23 cellular contexts compared by ENCODE assay signal in genomic region chr11:69257838-69258658, GRCh38. TPM values are rescaled to one million over a fixed set of nuclear protein-coding genes. Genes with fewer than 3 reads are reported as not detected.
DNase-seq lines count a peak whose midpoint lies in the region; ATAC-seq, FAIRE-seq and TF ChIP-seq lines count a peak whose summit lies in the region.
"Had no signal": no experiment of that assay in that cellular context is flagged by ENCODE, and none has a peak within 500 bp of the region (broad histone marks: within the 10 kb centered on the region; RNA-seq: fewer than 3 reads in every experiment).

No MANE protein-coding gene starts in this region.

- H4K8ac ChIP-seq in H1 (ENCODE audit: extremely low read depth, insufficient read depth, low read length): no peak overlapping the region

- intact Hi-C loops in spleen (cut with DNase I; ENCODE audit: low total_unique reads): no loop called here

- H2BK12ac ChIP-seq in H1 (ENCODE audit: low read depth, low read length): peak overlapping the region; percentile 99

- no peak for TF ChIP-seq RAD21 in H1 (IDR thresholded peaks at IDR 0.05 in 1 of 2, conservative IDR thresholded peaks at IDR 0.05 in 1 of 2; ENCODE audit: low read depth in 2 of 2, low read length in 2 of 2)

- H2BK20ac ChIP-seq in H1 (ENCODE audit: low read length): peak overlapping the region; percentile 49

- H3K4me1 Mint-ChIP-seq in GM23338: peaks cover 18% of the 10 kb centered on the region
- H3K4me1 Mint-ChIP-seq: activated CD8-positive, alpha-beta memory T cell treated with anti-CD3 and anti-CD28 coated beads, Interleukin-2, amount 10 ng/mL, durations not matched to agents 7 days and 5 days; activated naive CD4-positive, alpha-beta T cell treated with anti-CD3 and anti-CD28 coated beads, Interleukin-2, amount 50 U/mL, for 24 hours; central memory CD8-positive, alpha-beta T cell had no signal

- TF ChIP-seq POLR2A in H1 (IDR thresholded peaks at IDR 0.05; ENCODE audit: control extremely low read depth in 1 of 2, low read depth in 2 of 2, low read length in 2 of 2) (no peak), spleen (IDR thresholded peaks at IDR 0.05) (no peak)

- no peak overlapping the region; the same call in 1 of the 2 replicates for H3K27ac Mint-ChIP-seq in GM23338
- H3K27ac Mint-ChIP-seq: activated CD8-positive, alpha-beta memory T cell treated with anti-CD3 and anti-CD28 coated beads, Interleukin-2, amount 10 ng/mL, durations not matched to agents 7 days and 5 days; activated naive CD4-positive, alpha-beta T cell treated with anti-CD3 and anti-CD28 coated beads, Interleukin-2, amount 50 U/mL, for 24 hours; activated T-helper 1 cell treated with anti-CD3 and anti-CD28 coated beads, Interleukin-12 subunit alpha, Interleukin-12 subunit beta, Interleukin-2, Interleukin-4 antibody, amounts not matched to agents 30 ng/mL and 10 ng/mL and 1 ng/mL, durations not matched to agents 14 hours and 24 hours and 36 hours; CD4-positive, alpha-beta T cell had no signal

- H3K14ac ChIP-seq in H1 (ENCODE audit: insufficient read length): no peak overlapping the region

- no peak overlapping the region for H3K56ac ChIP-seq in H1 (replicated peaks; ENCODE audit: insufficient read length, low read depth, low read length)

- H2BK15ac ChIP-seq in H1 (ENCODE audit: low read length): no peak overlapping the region

- H3K4me2 ChIP-seq in GM23338 (peak overlapping the region; percentile 42), H1 (ENCODE audit: insufficient read depth in 1 of 2, low read depth in 2 of 2, low read length in 2 of 2) (no peak overlapping the region; a peak in 1 of 4 replicates), hepatocyte (no peak overlapping the region)

- H4K20me1 ChIP-seq in GM23338 (replicated peaks; ENCODE audit: insufficient read depth): no peaks in the 10 kb centered on the region
- H4K20me1 ChIP-seq in H1 (replicated peaks in 1 of 2; ENCODE audit: control insufficient read depth in 1 of 2, insufficient read depth in 2 of 2, low read length in 2 of 2): no peaks in the 10 kb centered on the region
- H4K20me1 ChIP-seq in hepatocyte (ENCODE audit: insufficient read depth, poor library complexity, severe bottlenecking): no peaks in the 10 kb centered on the region

- 0 out of 2 replicates have a peak overlapping the region, but pooled peaks have one; percentile 13 for H3K4me3 ChIP-seq in GM23338
- H3K4me3 ChIP-seq in H1 (ENCODE audit: extremely low read depth in 1 of 4, insufficient read depth in 2 of 4, low read depth in 3 of 4, low read length in 4 of 4): peak overlapping the region in 1 of 4 experiments; percentile 10; a peak in 1 of 8 replicates
- no peak overlapping the region for H3K4me3 ChIP-seq in spleen
- no peak overlapping the region for H3K4me3 ChIP-seq in hepatocyte
- H3K4me3 ChIP-seq: thoracic aorta had no signal

- H3K23ac ChIP-seq in H1 (ENCODE audit: insufficient read length): no peak overlapping the region

- no peak for FAIRE-seq in H1 (lab: Jason Lieb, UNC)
- FAIRE-seq: astrocyte, endothelial cell of umbilical vein had no signal

- peak overlapping the region; percentile 35 for H2BK120ac ChIP-seq in H1 (replicated peaks; ENCODE audit: low read depth, low read length)

- no peak overlapping the region; the same call in 2 of the 3 replicates for H3K4me3 Mint-ChIP-seq in GM23338
- H3K4me3 Mint-ChIP-seq: activated CD8-positive, alpha-beta memory T cell treated with anti-CD3 and anti-CD28 coated beads, Interleukin-2, amount 10 ng/mL, durations not matched to agents 7 days and 5 days; activated naive CD4-positive, alpha-beta T cell treated with anti-CD3 and anti-CD28 coated beads, Interleukin-2, amount 50 U/mL, for 24 hours; activated T-helper 1 cell treated with anti-CD3 and anti-CD28 coated beads, Interleukin-12 subunit alpha, Interleukin-12 subunit beta, Interleukin-2, Interleukin-4 antibody, amounts not matched to agents 30 ng/mL and 10 ng/mL and 1 ng/mL, durations not matched to agents 14 hours and 24 hours and 36 hours; CD4-positive, alpha-beta T cell; central memory CD8-positive, alpha-beta T cell had no signal

- H3K27ac ChIP-seq in GM23338 (ENCODE audit: low read depth): no peak overlapping the region
- H3K27ac ChIP-seq in H1 (ENCODE audit: low read depth, low read length): no peak overlapping the region
- H3K27ac ChIP-seq in spleen: no peak overlapping the region
- H3K27ac ChIP-seq in hepatocyte: no peak overlapping the region
- H3K27ac ChIP-seq: thoracic aorta had no signal

- H2AFZ ChIP-seq in GM23338 (no peak overlapping the region), H1 (ENCODE audit: low read length) (no peak overlapping the region), hepatocyte (no peak overlapping the region)

- peaks cover 17% of the 10 kb centered on the region for H3K36me3 Mint-ChIP-seq in GM23338 (ENCODE audit: low read depth)
- H3K36me3 Mint-ChIP-seq: activated CD8-positive, alpha-beta memory T cell treated with anti-CD3 and anti-CD28 coated beads, Interleukin-2, amount 10 ng/mL, durations not matched to agents 7 days and 5 days; activated naive CD4-positive, alpha-beta T cell treated with anti-CD3 and anti-CD28 coated beads, Interleukin-2, amount 50 U/mL, for 24 hours had no signal

- DNase-seq in GM13977 (ENCODE audit: low spot score) (peak; percentile 69), GM23338 (ENCODE audit: low spot score) (peak; percentile 49), H1 (ENCODE audit: low read depth in 1 of 2, low spot score in 2 of 2) (peak in 1 of 2 experiments; percentile 13), spleen (peak; percentile 29), NCI-H446 treated with DMSO at 0.1 percent for 48 hours (lab: John Stamatoyannopoulos, UW) (no peak), hepatocyte (ENCODE audit: low spot score) (no peak)
- DNase-seq: activated CD4-positive, alpha-beta T cell treated with anti-CD3 and anti-CD28 coated beads for 4 hours; activated CD8-positive, alpha-beta memory T cell treated with anti-CD3 and anti-CD28 coated beads, Interleukin-2, amount 10 ng/mL, durations not matched to agents 7 days and 5 days; CD4-positive, alpha-beta T cell; glutamatergic neuron; NCI-H1048; NCI-H1930; NCI-H2227 treated with DMSO at 0.1 percent for 48 hours; PC-3; SHP77 treated with DMSO at 0.1 percent for 48 hours had no signal

- no peaks in the 10 kb centered on the region for H3F3A ChIP-seq in GM23338 (replicated peaks; ENCODE audit: low read depth)

- peaks cover 47% of the 10 kb centered on the region for H3K9me3 Mint-ChIP-seq in GM23338
- H3K9me3 Mint-ChIP-seq: CD4-positive, alpha-beta T cell; central memory CD8-positive, alpha-beta T cell had no signal

- in situ Hi-C loops in GM13977 (cut with MboI; ENCODE audit: low pct_unique_long_range_greater_than_20kb, low sequenced_read_pairs, unreplicated experiment): no loop called here

- POLR2A ChIA-PET in H1 (lab: Charles Lee; ENCODE audit: partially characterized antibody): interaction anchor here (1.5 kb wide), 1 partner anchor 13 kb away, joined by 3 read pairs; no protein-coding TSS in a partner anchor

- peaks cover 5% of the 10 kb centered on the region; the same call in 1 of the 2 replicates for H3K23me2 ChIP-seq in H1 (ENCODE audit: low read depth, low read length)

- CTCF ChIA-PET in H1 (lab: Charles Lee; ENCODE audit: partially characterized antibody): interaction anchor here (0.7 to 1.7 kb wide), 6 partner anchors 10 to 387 kb away, joined by 3 to 6 read pairs (median 4); no protein-coding TSS in a partner anchor

- H3K9me3 ChIP-seq in H1 (ENCODE audit: insufficient read depth in 2 of 2, low read depth in 1 of 2, low read length in 1 of 2): peaks cover 6 to 7% of the 10 kb centered on the region in 2 experiments; a peak in 1 of 4 replicates
- peaks cover 0 to 15% (median 4%) of the 10 kb centered on the region in 8 donors for H3K9me3 ChIP-seq in spleen
- H3K9me3 ChIP-seq in hepatocyte (ENCODE audit: low read depth): no peaks in the 10 kb centered on the region
- H3K9me3 ChIP-seq: thoracic aorta had no signal

- H3K18ac ChIP-seq in H1 (ENCODE audit: extremely low read depth, low read length): peak overlapping the region; percentile 71

- TF ChIP-seq CTCF in GM13977 (IDR thresholded peaks at IDR 0.05; ENCODE audit: extremely low read depth, insufficient read depth, missing control alignments) (peak; percentile 15), GM23338 (conservative IDR thresholded peaks at IDR 0.05; ENCODE audit: low read depth in 2 of 2) (no peak), H1 (IDR thresholded peaks at IDR 0.05; ENCODE audit: control extremely low read depth in 1 of 3, insufficient read depth in 1 of 3, low read depth in 1 of 3, low read length in 3 of 3) (no peak), spleen (IDR thresholded peaks at IDR 0.05 in 8 of 11, conservative IDR thresholded peaks at IDR 0.05 in 3 of 11) (no peak), hepatocyte (IDR thresholded peaks at IDR 0.05; ENCODE audit: poor library complexity) (no peak)

- 71% methylated on average over 6 of the region's 6 CpGs; no CpG with 5 or more reads in 1 of the 2 experiments for WGBS in H1 (ENCODE audit: extremely low coverage in 1 of 2, insufficient coverage in 1 of 2, insufficient read length in 1 of 2, insufficient replicate concordance in 2 of 2, low coverage in 1 of 2, low lambda C conversion rate in 2 of 2, missing lambda C conversion rate in 1 of 2), 2 experiments
- 61 to 84% (median 71%) methylated on average over 6 of the region's 6 CpGs for WGBS in spleen, 5 donors
- WGBS in hepatocyte (ENCODE audit: low lambda C conversion rate, missing lambda C conversion rate): 71% methylated on average over 6 of the region's 6 CpGs

- H3K9ac ChIP-seq in H1 (replicated peaks in 1 of 4; ENCODE audit: extremely low read depth in 1 of 4, low read depth in 3 of 4, low read length in 3 of 4): no peak overlapping the region

- no peaks in the 10 kb centered on the region for H3K79me1 ChIP-seq in H1 (ENCODE audit: low read depth, low read length)

- peak overlapping the region; percentile 66; the same call in 1 of the 2 replicates for H2BK5ac ChIP-seq in H1 (ENCODE audit: low read depth, low read length)

- H3K4ac ChIP-seq in H1 (replicated peaks; ENCODE audit: insufficient read length, low read depth, low read length): peak overlapping the region; percentile 44

- H3K4me1 ChIP-seq in GM23338 (ENCODE audit: insufficient read depth) (peaks cover 17% of the 10 kb centered on the region), H1 (replicated peaks in 1 of 4; ENCODE audit: control insufficient read depth in 3 of 4, insufficient read depth in 4 of 4, low read length in 3 of 4) (peaks cover 4 to 8% (median 6%) of the 10 kb centered on the region in 4 experiments; a peak in 6 of 7 replicates), spleen (no peaks in the 10 kb centered on the region), hepatocyte (ENCODE audit: insufficient read depth) (no peaks in the 10 kb centered on the region)

- H3K36me3 ChIP-seq in GM23338 (ENCODE audit: insufficient read depth) (no peaks in the 10 kb centered on the region), H1 (ENCODE audit: control insufficient read depth in 2 of 4, insufficient read depth in 4 of 4, low read length in 3 of 4) (no peaks in the 10 kb centered on the region), spleen (no peaks in the 10 kb centered on the region), hepatocyte (replicated peaks; ENCODE audit: insufficient read depth, low read depth) (no peaks in the 10 kb centered on the region)
- H3K36me3 ChIP-seq: thoracic aorta had no signal

- ATAC-seq in GM23338 (peak; percentile 94), GM21528 (IDR thresholded peaks at IDR 0.05; ENCODE audit: low FRiP score, unreplicated experiment) (no peak)
- ATAC-seq: activated CD8-positive, alpha-beta memory T cell treated with anti-CD3 and anti-CD28 coated beads, Interleukin-2, amount 10 ng/mL, durations not matched to agents 7 days and 5 days had no signal

- peak overlapping the region; percentile 64 for H4K91ac ChIP-seq in H1 (replicated peaks; ENCODE audit: insufficient read length, low read length)

- H3K9me2 ChIP-seq in GM23338 (ENCODE audit: insufficient read depth) (0 out of 2 replicates have a peak, but pooled peaks cover 3% of the 10 kb centered on the region), hepatocyte (replicated peaks; ENCODE audit: insufficient read depth) (no peaks in the 10 kb centered on the region)

- H4K5ac ChIP-seq in H1 (ENCODE audit: insufficient read length, low read depth, low read length): no peak overlapping the region

- H3K79me2 ChIP-seq in GM23338 (replicated peaks; ENCODE audit: insufficient read depth) (no peaks in the 10 kb centered on the region), H1 (ENCODE audit: control insufficient read depth in 1 of 2, insufficient read depth in 2 of 2, low read length in 2 of 2) (no peaks in the 10 kb centered on the region), hepatocyte (no peaks in the 10 kb centered on the region)

- no peak overlapping the region; the same call in 1 of the 2 replicates for H2AK5ac ChIP-seq in H1 (ENCODE audit: low read depth, low read length)

- no peak for TF ChIP-seq EP300 in H1 (IDR thresholded peaks at IDR 0.05; ENCODE audit: borderline replicate concordance in 1 of 2, low read depth in 2 of 2, low read length in 2 of 2)

- peaks cover 19% of the 10 kb centered on the region for H3K27me3 Mint-ChIP-seq in GM23338 (ENCODE audit: insufficient read depth, low read depth, poor library complexity)
- H3K27me3 Mint-ChIP-seq: activated naive CD4-positive, alpha-beta T cell treated with anti-CD3 and anti-CD28 coated beads, Interleukin-2, amount 50 U/mL, for 24 hours; CD4-positive, alpha-beta T cell had no signal

- H3K27me3 ChIP-seq in GM23338 (ENCODE audit: insufficient read depth) (no peaks in the 10 kb centered on the region), H1 (replicated peaks in 1 of 4; ENCODE audit: control insufficient read depth in 3 of 4, extremely low read depth in 1 of 4, insufficient read depth in 3 of 4, low read length in 3 of 4) (peaks cover 0 to 5% (median under 1%) of the 10 kb centered on the region in 4 experiments; a peak in 2 of 7 replicates), spleen (replicated peaks in 1 of 7) (no peaks in the 10 kb centered on the region), hepatocyte (no peaks in the 10 kb centered on the region)

RNA-seq across cellular contexts. Expression of gene MYEOV, which starts 35.9 kb away (rescaled TPM):
- 0.14 and 0.70 TPM in 2 replicates for total RNA-seq in GM23338 (2014; rRNA removed; shearing (Covaris generic))
- polyA plus RNA-seq in GM23338 (2016; fragmentation: Nextera tagmentation; extraction: Ambion mirVana) (0.19 TPM in 1 of 2 replicates, not detected in the other), H1 (2011; rRNA removed) (0.44 and 1.0 TPM in 2 replicates), spleen (under 1 TPM; 0.06 to 0.43 (median 0.12) TPM), hepatocyte (0.57 TPM in 1 of 2 replicates, not detected in the other)
- 0.67 and 0.86 TPM in 2 replicates for total RNA-seq in H1 (2021; fragmentation: NEBNext Ultra II Directional; extraction: Animal tissue kit (Norgen Biotek cat#: 25700))
- polyA plus RNA-seq in H1 (2011; cell fraction: cytosol; rRNA removed): 0.50 TPM
- 2.3 TPM for polyA plus RNA-seq in H1 (2011; cell fraction: nucleus; rRNA removed)
- polyA plus RNA-seq in H1 (2012, experiment 1 of 2): 0.47 to 1.2 TPM (median 0.68 TPM) in 3 of 4 replicates, not detected in the other
- 0.20 TPM for polyA plus RNA-seq in H1 (2012, experiment 2 of 2)
- 0.36 TPM for polyA plus RNA-seq in H1 (2013, experiment 1 of 2)
- 0.35 TPM for polyA plus RNA-seq in H1 (2013, experiment 2 of 2)
- 0.16 and 0.24 TPM in 2 replicates for polyA minus RNA-seq in H1 (2011; rRNA and poly(A)+ RNA removed)
- 0.44 TPM for polyA minus RNA-seq in H1 (2011; cell fraction: cytosol; rRNA and poly(A)+ RNA removed)
- polyA minus RNA-seq in H1 (2011; cell fraction: nucleus; rRNA and poly(A)+ RNA removed): 2.0 TPM
- total RNA-seq in spleen (1 to 10 TPM in 2 of 7 donors, under 1 TPM in 3, not detected in 2; 0.36 to 1.4 (median 0.52) TPM), hepatocyte (not detected in 2 replicates)
- total RNA-seq: activated CD8-positive, alpha-beta memory T cell treated with anti-CD3 and anti-CD28 coated beads, Interleukin-2, amount 10 ng/mL, durations not matched to agents 7 days and 5 days; astrocyte; CD4-positive, alpha-beta T cell had no signal
- polyA plus RNA-seq: neural cell had no signal

Comparison
In these comparisons a context has a peak if more than half of its experiments do, and no peak if none do; other contexts are left out.
1. DNase-seq: peak in GM13977 (single experiment), GM23338 (single experiment) and spleen (single experiment); none in NCI-H446 treated with DMSO at 0.1 percent for 48 hours (single experiment) and hepatocyte (single experiment).